In the genomic region with DNA sequence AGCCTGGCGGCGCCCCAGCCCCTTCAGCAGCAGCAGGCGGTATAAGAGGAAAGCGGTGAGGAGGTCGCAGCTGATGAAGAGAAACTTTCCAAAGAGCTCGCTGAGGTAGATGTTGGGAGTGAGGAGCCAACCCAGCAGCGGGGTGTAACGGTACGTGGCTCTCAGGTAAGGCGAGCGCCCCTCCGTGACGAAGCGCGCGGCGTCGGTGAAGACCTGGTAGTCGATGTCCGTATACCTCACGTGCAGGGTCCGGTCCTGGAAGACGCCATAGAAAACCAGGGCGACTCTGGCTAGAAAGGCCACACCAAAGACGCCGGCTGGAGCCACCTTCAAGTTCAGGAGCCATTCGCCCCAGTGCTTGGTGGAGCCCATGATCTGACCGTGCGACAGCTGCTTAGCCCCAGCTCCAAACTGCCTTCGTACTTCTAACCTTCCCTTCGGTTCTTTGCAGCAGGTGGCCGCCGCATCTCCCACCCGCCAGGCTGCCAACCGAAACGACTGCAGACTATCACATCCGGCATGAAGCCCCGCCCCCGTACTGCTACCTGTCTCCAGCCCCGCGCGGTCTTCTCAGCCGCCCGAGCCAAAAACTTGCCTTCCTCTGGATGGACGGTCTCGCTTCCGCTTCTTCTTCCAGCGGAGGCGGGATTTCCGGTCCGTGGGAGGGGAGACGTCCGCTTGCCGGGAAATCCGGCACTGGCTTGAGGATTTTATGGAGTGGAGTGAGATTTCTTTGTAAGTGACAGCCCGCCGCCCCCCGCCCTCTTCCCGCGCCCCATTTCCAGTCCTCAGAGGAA, we compare ENCODE assay signal across 1 cellular context.
TF ChIP-seq lines count a peak whose summit lies in the region.

A gene (minus strand): TSS at position 623 of the 797 bp plus-strand sequence. CDS start 251 bp downstream, at position 372.

TF ChIP-seq in HepG2, 621 proteins besides CTCF, POLR2A, EP300 and RAD21 (continued from another document and continues in another):
- TF ChIP-seq, protein P1, sequence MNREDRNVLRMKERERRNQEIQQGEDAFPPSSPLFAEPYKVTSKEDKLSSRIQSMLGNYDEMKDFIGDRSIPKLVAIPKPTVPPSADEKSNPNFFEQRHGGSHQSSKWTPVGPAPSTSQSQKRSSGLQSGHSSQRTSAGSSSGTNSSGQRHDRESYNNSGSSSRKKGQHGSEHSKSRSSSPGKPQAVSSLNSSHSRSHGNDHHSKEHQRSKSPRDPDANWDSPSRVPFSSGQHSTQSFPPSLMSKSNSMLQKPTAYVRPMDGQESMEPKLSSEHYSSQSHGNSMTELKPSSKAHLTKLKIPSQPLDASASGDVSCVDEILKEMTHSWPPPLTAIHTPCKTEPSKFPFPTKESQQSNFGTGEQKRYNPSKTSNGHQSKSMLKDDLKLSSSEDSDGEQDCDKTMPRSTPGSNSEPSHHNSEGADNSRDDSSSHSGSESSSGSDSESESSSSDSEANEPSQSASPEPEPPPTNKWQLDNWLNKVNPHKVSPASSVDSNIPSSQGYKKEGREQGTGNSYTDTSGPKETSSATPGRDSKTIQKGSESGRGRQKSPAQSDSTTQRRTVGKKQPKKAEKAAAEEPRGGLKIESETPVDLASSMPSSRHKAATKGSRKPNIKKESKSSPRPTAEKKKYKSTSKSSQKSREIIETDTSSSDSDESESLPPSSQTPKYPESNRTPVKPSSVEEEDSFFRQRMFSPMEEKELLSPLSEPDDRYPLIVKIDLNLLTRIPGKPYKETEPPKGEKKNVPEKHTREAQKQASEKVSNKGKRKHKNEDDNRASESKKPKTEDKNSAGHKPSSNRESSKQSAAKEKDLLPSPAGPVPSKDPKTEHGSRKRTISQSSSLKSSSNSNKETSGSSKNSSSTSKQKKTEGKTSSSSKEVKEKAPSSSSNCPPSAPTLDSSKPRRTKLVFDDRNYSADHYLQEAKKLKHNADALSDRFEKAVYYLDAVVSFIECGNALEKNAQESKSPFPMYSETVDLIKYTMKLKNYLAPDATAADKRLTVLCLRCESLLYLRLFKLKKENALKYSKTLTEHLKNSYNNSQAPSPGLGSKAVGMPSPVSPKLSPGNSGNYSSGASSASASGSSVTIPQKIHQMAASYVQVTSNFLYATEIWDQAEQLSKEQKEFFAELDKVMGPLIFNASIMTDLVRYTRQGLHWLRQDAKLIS (CRISPR knock-in tag; IDR thresholded peaks at IDR 0.05): no peak
- TF ChIP-seq SNRNP70 (IDR thresholded peaks at IDR 0.05; ENCODE audit: low read depth, low read length) (no peak), ZNF256 (CRISPR knock-in tag; conservative IDR thresholded peaks at IDR 0.05) (0 out of 2 replicates have a peak, but pooled peaks have one; percentile 65), NBN (conservative IDR thresholded peaks at IDR 0.05) (no peak), ZNF30 (CRISPR knock-in tag; IDR thresholded peaks at IDR 0.05) (no peak), ZSCAN25 (CRISPR knock-in tag; IDR thresholded peaks at IDR 0.05) (0 out of 2 replicates have a peak, but pooled peaks have one; percentile 32), ZNF264 (CRISPR knock-in tag; IDR thresholded peaks at IDR 0.05) (peak; percentile 69; the same call in 1 of the 2 replicates), YY1 (IDR thresholded peaks at IDR 0.05; ENCODE audit: insufficient read depth, insufficient replicate concordance, low read depth, low read length) (peak; percentile 65), RARA (CRISPR knock-in tag; IDR thresholded peaks at IDR 0.05) (0 out of 2 replicates have a peak, but pooled peaks have one; percentile 23), SP5 (CRISPR knock-in tag; IDR thresholded peaks at IDR 0.05; ENCODE audit: borderline replicate concordance, low read depth) (peak; percentile 49; the same call in 1 of the 2 replicates), ZMYM4 (CRISPR knock-in tag; IDR thresholded peaks at IDR 0.05) (peak; percentile 85), SP140L (CRISPR knock-in tag; IDR thresholded peaks at IDR 0.05; ENCODE audit: borderline replicate concordance) (no peak), NR3C1 (CRISPR knock-in tag; IDR thresholded peaks at IDR 0.05) (no peak), HNF4G (IDR thresholded peaks at IDR 0.05; ENCODE audit: borderline replicate concordance, low read depth, low read length) (no peak), HNF4G (CRISPR knock-in tag; IDR thresholded peaks at IDR 0.05; ENCODE audit: borderline replicate concordance, low read depth) (no peak), JUND (CRISPR knock-in tag; IDR thresholded peaks at IDR 0.05) (no peak), PRMT3 (CRISPR knock-in tag; IDR thresholded peaks at IDR 0.05; ENCODE audit: borderline replicate concordance, low read depth) (no peak), REL (CRISPR knock-in tag; conservative IDR thresholded peaks at IDR 0.05) (no peak; the same call in 1 of the 2 replicates), FOXM1 (CRISPR knock-in tag; IDR thresholded peaks at IDR 0.05) (no peak)
- TF ChIP-seq, protein P2, sequence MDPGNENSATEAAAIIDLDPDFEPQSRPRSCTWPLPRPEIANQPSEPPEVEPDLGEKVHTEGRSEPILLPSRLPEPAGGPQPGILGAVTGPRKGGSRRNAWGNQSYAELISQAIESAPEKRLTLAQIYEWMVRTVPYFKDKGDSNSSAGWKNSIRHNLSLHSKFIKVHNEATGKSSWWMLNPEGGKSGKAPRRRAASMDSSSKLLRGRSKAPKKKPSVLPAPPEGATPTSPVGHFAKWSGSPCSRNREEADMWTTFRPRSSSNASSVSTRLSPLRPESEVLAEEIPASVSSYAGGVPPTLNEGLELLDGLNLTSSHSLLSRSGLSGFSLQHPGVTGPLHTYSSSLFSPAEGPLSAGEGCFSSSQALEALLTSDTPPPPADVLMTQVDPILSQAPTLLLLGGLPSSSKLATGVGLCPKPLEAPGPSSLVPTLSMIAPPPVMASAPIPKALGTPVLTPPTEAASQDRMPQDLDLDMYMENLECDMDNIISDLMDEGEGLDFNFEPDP (CRISPR knock-in tag; conservative IDR thresholded peaks at IDR 0.05): no peak
- TF ChIP-seq, protein P3, sequence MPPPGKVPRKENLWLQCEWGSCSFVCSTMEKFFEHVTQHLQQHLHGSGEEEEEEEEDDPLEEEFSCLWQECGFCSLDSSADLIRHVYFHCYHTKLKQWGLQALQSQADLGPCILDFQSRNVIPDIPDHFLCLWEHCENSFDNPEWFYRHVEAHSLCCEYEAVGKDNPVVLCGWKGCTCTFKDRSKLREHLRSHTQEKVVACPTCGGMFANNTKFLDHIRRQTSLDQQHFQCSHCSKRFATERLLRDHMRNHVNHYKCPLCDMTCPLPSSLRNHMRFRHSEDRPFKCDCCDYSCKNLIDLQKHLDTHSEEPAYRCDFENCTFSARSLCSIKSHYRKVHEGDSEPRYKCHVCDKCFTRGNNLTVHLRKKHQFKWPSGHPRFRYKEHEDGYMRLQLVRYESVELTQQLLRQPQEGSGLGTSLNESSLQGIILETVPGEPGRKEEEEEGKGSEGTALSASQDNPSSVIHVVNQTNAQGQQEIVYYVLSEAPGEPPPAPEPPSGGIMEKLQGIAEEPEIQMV (CRISPR knock-in tag; IDR thresholded peaks at IDR 0.05; ENCODE audit: low read depth): peak; percentile 12; the same call in 1 of the 2 replicates
- TF ChIP-seq, protein P4, sequence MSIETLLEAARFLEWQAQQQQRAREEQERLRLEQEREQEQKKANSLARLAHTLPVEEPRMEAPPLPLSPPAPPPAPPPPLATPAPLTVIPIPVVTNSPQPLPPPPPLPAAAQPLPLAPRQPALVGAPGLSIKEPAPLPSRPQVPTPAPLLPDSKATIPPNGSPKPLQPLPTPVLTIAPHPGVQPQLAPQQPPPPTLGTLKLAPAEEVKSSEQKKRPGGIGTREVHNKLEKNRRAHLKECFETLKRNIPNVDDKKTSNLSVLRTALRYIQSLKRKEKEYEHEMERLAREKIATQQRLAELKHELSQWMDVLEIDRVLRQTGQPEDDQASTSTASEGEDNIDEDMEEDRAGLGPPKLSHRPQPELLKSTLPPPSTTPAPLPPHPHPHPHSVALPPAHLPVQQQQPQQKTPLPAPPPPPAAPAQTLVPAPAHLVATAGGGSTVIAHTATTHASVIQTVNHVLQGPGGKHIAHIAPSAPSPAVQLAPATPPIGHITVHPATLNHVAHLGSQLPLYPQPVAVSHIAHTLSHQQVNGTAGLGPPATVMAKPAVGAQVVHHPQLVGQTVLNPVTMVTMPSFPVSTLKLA (IDR thresholded peaks at IDR 0.05): no peak
- TF ChIP-seq, protein P5, sequence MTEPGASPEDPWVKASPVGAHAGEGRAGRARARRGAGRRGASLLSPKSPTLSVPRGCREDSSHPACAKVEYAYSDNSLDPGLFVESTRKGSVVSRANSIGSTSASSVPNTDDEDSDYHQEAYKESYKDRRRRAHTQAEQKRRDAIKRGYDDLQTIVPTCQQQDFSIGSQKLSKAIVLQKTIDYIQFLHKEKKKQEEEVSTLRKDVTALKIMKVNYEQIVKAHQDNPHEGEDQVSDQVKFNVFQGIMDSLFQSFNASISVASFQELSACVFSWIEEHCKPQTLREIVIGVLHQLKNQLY (CRISPR knock-in tag; IDR thresholded peaks at IDR 0.05): no peak
- TF ChIP-seq, protein P6, sequence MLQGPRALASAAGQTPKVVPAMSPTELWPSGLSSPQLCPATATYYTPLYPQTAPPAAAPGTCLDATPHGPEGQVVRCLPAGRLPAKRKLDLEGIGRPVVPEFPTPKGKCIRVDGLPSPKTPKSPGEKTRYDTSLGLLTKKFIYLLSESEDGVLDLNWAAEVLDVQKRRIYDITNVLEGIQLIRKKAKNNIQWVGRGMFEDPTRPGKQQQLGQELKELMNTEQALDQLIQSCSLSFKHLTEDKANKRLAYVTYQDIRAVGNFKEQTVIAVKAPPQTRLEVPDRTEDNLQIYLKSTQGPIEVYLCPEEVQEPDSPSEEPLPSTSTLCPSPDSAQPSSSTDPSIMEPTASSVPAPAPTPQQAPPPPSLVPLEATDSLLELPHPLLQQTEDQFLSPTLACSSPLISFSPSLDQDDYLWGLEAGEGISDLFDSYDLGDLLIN (CRISPR knock-in tag; IDR thresholded peaks at IDR 0.05; ENCODE audit: borderline replicate concordance): 0 out of 2 replicates have a peak, but pooled peaks have one; percentile 66
- TF ChIP-seq, protein P7, sequence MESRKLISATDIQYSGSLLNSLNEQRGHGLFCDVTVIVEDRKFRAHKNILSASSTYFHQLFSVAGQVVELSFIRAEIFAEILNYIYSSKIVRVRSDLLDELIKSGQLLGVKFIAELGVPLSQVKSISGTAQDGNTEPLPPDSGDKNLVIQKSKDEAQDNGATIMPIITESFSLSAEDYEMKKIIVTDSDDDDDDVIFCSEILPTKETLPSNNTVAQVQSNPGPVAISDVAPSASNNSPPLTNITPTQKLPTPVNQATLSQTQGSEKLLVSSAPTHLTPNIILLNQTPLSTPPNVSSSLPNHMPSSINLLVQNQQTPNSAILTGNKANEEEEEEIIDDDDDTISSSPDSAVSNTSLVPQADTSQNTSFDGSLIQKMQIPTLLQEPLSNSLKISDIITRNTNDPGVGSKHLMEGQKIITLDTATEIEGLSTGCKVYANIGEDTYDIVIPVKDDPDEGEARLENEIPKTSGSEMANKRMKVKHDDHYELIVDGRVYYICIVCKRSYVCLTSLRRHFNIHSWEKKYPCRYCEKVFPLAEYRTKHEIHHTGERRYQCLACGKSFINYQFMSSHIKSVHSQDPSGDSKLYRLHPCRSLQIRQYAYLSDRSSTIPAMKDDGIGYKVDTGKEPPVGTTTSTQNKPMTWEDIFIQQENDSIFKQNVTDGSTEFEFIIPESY (CRISPR knock-in tag; IDR thresholded peaks at IDR 0.05): no peak
- TF ChIP-seq, protein P8, sequence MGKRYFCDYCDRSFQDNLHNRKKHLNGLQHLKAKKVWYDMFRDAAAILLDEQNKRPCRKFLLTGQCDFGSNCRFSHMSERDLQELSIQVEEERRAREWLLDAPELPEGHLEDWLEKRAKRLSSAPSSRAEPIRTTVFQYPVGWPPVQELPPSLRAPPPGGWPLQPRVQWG (CRISPR knock-in tag; IDR thresholded peaks at IDR 0.05; ENCODE audit: borderline replicate concordance, low read depth): no peak
- TF ChIP-seq, protein P9, sequence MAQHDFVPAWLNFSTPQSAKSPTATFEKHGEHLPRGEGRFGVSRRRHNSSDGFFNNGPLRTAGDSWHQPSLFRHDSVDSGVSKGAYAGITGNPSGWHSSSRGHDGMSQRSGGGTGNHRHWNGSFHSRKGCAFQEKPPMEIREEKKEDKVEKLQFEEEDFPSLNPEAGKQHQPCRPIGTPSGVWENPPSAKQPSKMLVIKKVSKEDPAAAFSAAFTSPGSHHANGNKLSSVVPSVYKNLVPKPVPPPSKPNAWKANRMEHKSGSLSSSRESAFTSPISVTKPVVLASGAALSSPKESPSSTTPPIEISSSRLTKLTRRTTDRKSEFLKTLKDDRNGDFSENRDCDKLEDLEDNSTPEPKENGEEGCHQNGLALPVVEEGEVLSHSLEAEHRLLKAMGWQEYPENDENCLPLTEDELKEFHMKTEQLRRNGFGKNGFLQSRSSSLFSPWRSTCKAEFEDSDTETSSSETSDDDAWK (CRISPR knock-in tag; IDR thresholded peaks at IDR 0.05): no peak
- TF ChIP-seq, protein P10, sequence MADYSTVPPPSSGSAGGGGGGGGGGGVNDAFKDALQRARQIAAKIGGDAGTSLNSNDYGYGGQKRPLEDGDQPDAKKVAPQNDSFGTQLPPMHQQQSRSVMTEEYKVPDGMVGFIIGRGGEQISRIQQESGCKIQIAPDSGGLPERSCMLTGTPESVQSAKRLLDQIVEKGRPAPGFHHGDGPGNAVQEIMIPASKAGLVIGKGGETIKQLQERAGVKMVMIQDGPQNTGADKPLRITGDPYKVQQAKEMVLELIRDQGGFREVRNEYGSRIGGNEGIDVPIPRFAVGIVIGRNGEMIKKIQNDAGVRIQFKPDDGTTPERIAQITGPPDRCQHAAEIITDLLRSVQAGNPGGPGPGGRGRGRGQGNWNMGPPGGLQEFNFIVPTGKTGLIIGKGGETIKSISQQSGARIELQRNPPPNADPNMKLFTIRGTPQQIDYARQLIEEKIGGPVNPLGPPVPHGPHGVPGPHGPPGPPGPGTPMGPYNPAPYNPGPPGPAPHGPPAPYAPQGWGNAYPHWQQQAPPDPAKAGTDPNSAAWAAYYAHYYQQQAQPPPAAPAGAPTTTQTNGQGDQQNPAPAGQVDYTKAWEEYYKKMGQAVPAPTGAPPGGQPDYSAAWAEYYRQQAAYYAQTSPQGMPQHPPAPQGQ (CRISPR knock-in tag; IDR thresholded peaks at IDR 0.05; ENCODE audit: borderline replicate concordance): no peak
- TF ChIP-seq, protein P11, sequence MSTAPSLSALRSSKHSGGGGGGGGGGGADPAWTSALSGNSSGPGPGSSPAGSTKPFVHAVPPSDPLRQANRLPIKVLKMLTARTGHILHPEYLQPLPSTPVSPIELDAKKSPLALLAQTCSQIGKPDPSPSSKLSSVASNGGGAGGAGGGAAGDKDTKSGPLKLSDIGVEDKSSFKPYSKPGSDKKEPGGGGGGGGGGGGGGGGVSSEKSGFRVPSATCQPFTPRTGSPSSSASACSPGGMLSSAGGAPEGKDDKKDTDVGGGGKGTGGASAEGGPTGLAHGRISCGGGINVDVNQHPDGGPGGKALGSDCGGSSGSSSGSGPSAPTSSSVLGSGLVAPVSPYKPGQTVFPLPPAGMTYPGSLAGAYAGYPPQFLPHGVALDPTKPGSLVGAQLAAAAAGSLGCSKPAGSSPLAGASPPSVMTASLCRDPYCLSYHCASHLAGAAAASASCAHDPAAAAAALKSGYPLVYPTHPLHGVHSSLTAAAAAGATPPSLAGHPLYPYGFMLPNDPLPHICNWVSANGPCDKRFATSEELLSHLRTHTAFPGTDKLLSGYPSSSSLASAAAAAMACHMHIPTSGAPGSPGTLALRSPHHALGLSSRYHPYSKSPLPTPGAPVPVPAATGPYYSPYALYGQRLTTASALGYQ (CRISPR knock-in tag; IDR thresholded peaks at IDR 0.05): peak; percentile 4; the same call in 1 of the 2 replicates
